Comparison of ENCODE assay signal across 8 cellular contexts in the genomic region with DNA sequence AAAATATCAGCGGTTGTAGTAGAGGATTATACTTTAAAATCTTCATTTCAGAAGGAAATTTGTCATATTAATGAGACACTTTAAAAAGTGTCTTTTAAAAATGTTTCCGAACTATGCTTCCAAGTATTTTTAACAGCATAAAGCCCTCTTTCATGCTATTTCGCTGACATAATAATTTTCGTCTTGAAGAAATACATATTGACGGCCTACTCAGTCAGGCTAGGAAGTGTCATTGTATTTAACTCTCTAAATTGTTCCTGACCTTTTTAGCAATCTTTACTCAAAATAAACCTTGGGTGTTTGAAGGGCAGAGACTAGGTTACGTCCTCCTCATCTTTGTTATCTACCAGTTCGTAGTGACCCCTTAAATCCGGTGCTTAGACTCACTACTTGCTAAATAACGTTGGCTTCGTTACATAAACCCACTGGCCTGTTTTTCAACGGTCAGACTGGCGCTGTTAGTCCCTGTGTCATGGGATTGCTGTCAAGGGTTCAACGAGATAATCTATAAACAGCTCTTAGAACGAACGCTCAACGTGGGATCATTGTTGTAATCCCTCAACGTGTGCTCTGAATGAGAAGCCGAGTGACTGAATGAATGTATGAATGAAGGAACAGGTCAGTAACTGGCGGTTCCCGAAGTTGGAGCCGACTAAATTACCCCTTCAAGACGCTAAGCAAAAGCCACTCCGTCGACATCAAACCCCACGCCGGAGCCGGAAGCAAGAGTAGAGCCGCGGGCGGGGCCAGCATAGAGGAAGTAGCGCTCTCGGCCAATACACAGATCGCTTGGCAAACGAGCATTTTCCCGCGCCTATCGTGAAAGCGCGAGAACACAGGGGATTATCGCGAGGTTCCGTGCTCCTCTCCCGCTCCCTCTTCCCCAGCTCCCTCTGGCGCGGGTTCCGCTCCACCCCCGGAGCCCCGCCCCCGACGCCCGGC. TPM values are rescaled to one million over a fixed set of nuclear protein-coding genes. Genes with fewer than 3 reads are reported as not detected.
DNase-seq lines count a peak whose midpoint lies in the region; ATAC-seq, FAIRE-seq and TF ChIP-seq lines count a peak whose summit lies in the region.

No MANE protein-coding gene starts in this region.

- peak overlapping the region; percentile 74 to 88 for H3K4me3 ChIP-seq in right atrium auricular region
- H3K4me3 ChIP-seq in psoas muscle, result peak overlapping the region; percentile 82

- intact Hi-C loops in psoas muscle (cut with DNase I), result loop anchor here in 1 of 2 donors (5.0 kb wide), 1 partner anchor 128 kb away; no protein-coding TSS in a partner anchor

- ATAC-seq in HG02852 (IDR thresholded peaks at IDR 0.05; ENCODE audit: unreplicated experiment) (peak; percentile 94), psoas muscle (peak; percentile 92 to 96 (median 94))

- 1 to 2% (median 1%) methylated on average over 41 to 51 of the region's 51 CpGs for WGBS in psoas muscle, 3 donors

- peak overlapping the region; percentile 92 to 96 for H3K27ac ChIP-seq in right atrium auricular region
- peak overlapping the region; percentile 98 for H3K27ac ChIP-seq in psoas muscle

- TF ChIP-seq CTCF in GM13977 (IDR thresholded peaks at IDR 0.05; ENCODE audit: extremely low read depth, insufficient read depth, missing control alignments), result no peak
- TF ChIP-seq CTCF in right atrium auricular region (IDR thresholded peaks at IDR 0.05), result no peak
- TF ChIP-seq CTCF in psoas muscle (IDR thresholded peaks at IDR 0.05), result no peak

- peaks cover 0 to 41% of the 10 kb centered on the region in 2 donors for H3K4me1 ChIP-seq in right atrium auricular region
- peaks cover 23% of the 10 kb centered on the region for H3K4me1 ChIP-seq in psoas muscle

- H3K36me3 ChIP-seq in right atrium auricular region (no peaks in the 10 kb centered on the region), psoas muscle (ENCODE audit: insufficient read depth in 1 of 2, low read depth in 1 of 2) (peaks cover 0 to 2% of the 10 kb centered on the region in 2 donors)

- DNase-seq in GM13977 (ENCODE audit: low spot score) (peak; percentile 95), NCI-H1436 treated with DMSO at 0.1 percent for 48 hours (lab: John Stamatoyannopoulos, UW) (peak; percentile 83), T follicular helper cell (ENCODE audit: low read depth) (peak; percentile 88), amygdala (lab: John Stamatoyannopoulos, UW) (peak; percentile 75 to 99 (median 97)), right atrium auricular region (ENCODE audit: low spot score) (peak; percentile 99), psoas muscle (peak; percentile 98 to 99), urothelium cell line (ENCODE audit: low spot score) (peak; percentile 98)

- in situ Hi-C loops in GM13977 (cut with MboI; ENCODE audit: low pct_unique_long_range_greater_than_20kb, low sequenced_read_pairs, unreplicated experiment), result loop anchor here (25.0 kb wide), 1 partner anchor 1362 kb away; the partner anchor contains the start of genes ASB7 and LINS1

- H3K9me3 ChIP-seq in right atrium auricular region (no peaks in the 10 kb centered on the region), psoas muscle (no peaks in the 10 kb centered on the region)

- peak; percentile 97 for FAIRE-seq in urothelium cell line (lab: Jason Lieb, UNC)

- H3K27me3 ChIP-seq in right atrium auricular region (no peaks in the 10 kb centered on the region), psoas muscle (ENCODE audit: insufficient read depth in 3 of 3, low read length in 2 of 3) (no peaks in the 10 kb centered on the region)

RNA-seq across cellular contexts. Expression of gene LRRC28, which starts 0.5 kb away (rescaled TPM):
- total RNA-seq in right atrium auricular region (10 to 100 TPM; 29.8 to 34.5 TPM), psoas muscle (10 to 100 TPM; 17.6 to 21.2 (median 20.1) TPM)
- 10 to 100 TPM in 2 of 3 donors, 1 to 10 TPM in 1; 8.4 to 31.2 (median 24.2) TPM for polyA plus RNA-seq in psoas muscle

RNA-seq across cellular contexts. Expression of gene TTC23, which starts 1.4 kb away (rescaled TPM):
- total RNA-seq in right atrium auricular region (10 to 100 TPM; 13.6 to 14.6 TPM), psoas muscle (10 to 100 TPM in 1 of 4 donors, 1 to 10 TPM in 3; 6.7 to 11.2 (median 8.9) TPM)
- 1 to 10 TPM; 2.1 to 7.8 (median 3.4) TPM for polyA plus RNA-seq in psoas muscle

Comparison
In these comparisons a context has a peak if more than half of its experiments do, and no peak if none do; other contexts are left out.
1. Peak in every context shown above with its lines: DNase-seq, ATAC-seq, H3K4me3 ChIP-seq and H3K27ac ChIP-seq.